ENCODE assay signal across 8 cellular contexts in genomic region chr19:56121180-56122167, GRCh38. TPM values are rescaled to one million over a fixed set of nuclear protein-coding genes. Genes with fewer than 3 reads are reported as not detected.
DNase-seq lines count a peak whose midpoint lies in the region; ATAC-seq and TF ChIP-seq lines count a peak whose summit lies in the region.

Gene ZNF787 (minus strand): TSS chr19:56121295. CDS start chr19:56103217, 18,078 bp downstream.

- peak within 1 kb of the TSS; percentile 75 to 91 for H3K4me3 ChIP-seq in Panc1 (ENCODE audit: low read depth in 2 of 2, low read length in 2 of 2)
- H3K4me3 ChIP-seq in esophagus (ENCODE audit: low read depth in 1 of 2, low read length in 2 of 2), result peak within 1 kb of the TSS; percentile 66 to 79
- H3K4me3 ChIP-seq in muscle layer of duodenum (ENCODE audit: low read depth in 1 of 2, low read length in 2 of 2), result peak within 1 kb of the TSS; percentile 77 to 84

- H3K36me3 ChIP-seq in Panc1 (ENCODE audit: control insufficient read depth, insufficient read depth, low read length) (no peaks in the 10 kb centered on the region), esophagus (ENCODE audit: control insufficient read depth in 2 of 2, insufficient read depth in 2 of 2, low read length in 1 of 2) (no peaks in the 10 kb centered on the region), muscle layer of duodenum (ENCODE audit: control insufficient read depth in 1 of 2, insufficient read depth in 2 of 2, low read length in 2 of 2) (no peaks in the 10 kb centered on the region)

- no peaks in the 10 kb centered on the region for H3K27me3 ChIP-seq in Panc1 (ENCODE audit: control insufficient read depth, insufficient read depth, low read length)
- H3K27me3 ChIP-seq in esophagus (ENCODE audit: control insufficient read depth in 1 of 2, insufficient read depth in 2 of 2, low read length in 2 of 2), result no peaks in the 10 kb centered on the region
- no peaks in the 10 kb centered on the region for H3K27me3 ChIP-seq in muscle layer of duodenum (ENCODE audit: low read depth, low read length)

- no peaks in the 10 kb centered on the region for H3K27me3 Mint-ChIP-seq in activated T-cell treated with anti-CD3 and anti-CD28 coated beads, Interleukin-2, amount 50 U/mL, for 4 hours (ENCODE audit: low read depth)

- peaks cover 42% of the 10 kb centered on the region for H3K4me1 Mint-ChIP-seq in activated T-cell treated with anti-CD3 and anti-CD28 coated beads, Interleukin-2, amount 50 U/mL, for 4 hours (ENCODE audit: low read depth)

- POLR2A ChIA-PET in Panc1 (lab: Charles Lee), result interaction anchor here (0.8 kb wide), 2 partner anchors 9 to 14 kb away, joined by 3 to 5 read pairs; no protein-coding TSS in a partner anchor

- intact Hi-C loops in Panc1 (cut with micrococcal nuclease; ENCODE audit: unreplicated experiment), result no loop called here

- H3K9me3 ChIP-seq in Panc1 (ENCODE audit: control insufficient read depth, insufficient read depth, low read depth, low read length) (no peaks in the 10 kb centered on the region), esophagus (ENCODE audit: control insufficient read depth in 2 of 2, insufficient read depth in 1 of 2, low read depth in 1 of 2, low read length in 1 of 2) (no peaks in the 10 kb centered on the region), muscle layer of duodenum (ENCODE audit: control insufficient read depth in 1 of 2, low read length in 2 of 2) (no peaks in the 10 kb centered on the region)

- in situ Hi-C loops in Panc1 (cut with HindIII; ENCODE audit: low pct_unique_long_range_greater_than_20kb, low sequenced_read_pairs), result no loop called here

- WGBS in esophagus, 2 donors, result 6% methylated on average over 63 to 74 of the region's 74 CpGs

- CTCF ChIA-PET in Panc1 (lab: Charles Lee), result interaction anchor here (1.0 to 1.1 kb wide), 2 partner anchors 31 to 132 kb away, joined by 4 to 10 read pairs; no protein-coding TSS in a partner anchor

- H3K36me3 Mint-ChIP-seq in activated T-cell treated with anti-CD3 and anti-CD28 coated beads, Interleukin-2, amount 50 U/mL, for 4 hours (ENCODE audit: insufficient read depth), result no peaks in the 10 kb centered on the region

- peak; percentile 77 for ATAC-seq in GM21723 (IDR thresholded peaks at IDR 0.05; ENCODE audit: unreplicated experiment)
- peak; percentile 91 for ATAC-seq in Panc1
- ATAC-seq in activated T-cell treated with anti-CD3 and anti-CD28 coated beads, Interleukin-2, amount 50 U/mL, for 4 hours, result peak; percentile 87 to 90

- DNase-seq in DMS53 (lab: John Stamatoyannopoulos, UW) (peak; percentile 99), KG1 (lab: John Stamatoyannopoulos, UW) (peak; percentile 90), Panc1 (ENCODE audit: low read depth, low spot score) (peak; percentile 82)
- DNase-seq in activated T-cell treated with anti-CD3 and anti-CD28 coated beads, Interleukin-2, amount 50 U/mL, for 4 hours, result peak; percentile 97
- peak; percentile 92 to 98 for DNase-seq in stimulated activated CD8-positive, alpha-beta memory T cell treated with anti-CD3 and anti-CD28 coated beads, Interleukin-7, amount 100 ng/mL, for 4 hours (ENCODE audit: low read depth in 2 of 2)

- BruUV-seq in Panc1 (replicated peaks; lab: Mats Ljungman, UMichigan), result TSS peak; percentile 74

- peaks cover 38% of the 10 kb centered on the region for H3K4me1 ChIP-seq in Panc1 (ENCODE audit: control insufficient read depth, insufficient read depth, low read length)
- H3K4me1 ChIP-seq in esophagus (ENCODE audit: control insufficient read depth in 2 of 2, insufficient read depth in 2 of 2, low read length in 1 of 2), result peaks cover 16 to 34% of the 10 kb centered on the region in 2 donors
- H3K4me1 ChIP-seq in muscle layer of duodenum (ENCODE audit: control insufficient read depth in 1 of 2, insufficient read depth in 2 of 2, low read length in 2 of 2), result peaks cover 14 to 40% of the 10 kb centered on the region in 2 donors

- no peak for TF ChIP-seq CTCF in Panc1 (IDR thresholded peaks at IDR 0.05)

- H3K27ac ChIP-seq in Panc1 (ENCODE audit: low read length), result peak within 1 kb of the TSS; percentile 99
- peak within 1 kb of the TSS; percentile 91 to 94 for H3K27ac ChIP-seq in esophagus (ENCODE audit: low read depth in 2 of 2, low read length in 1 of 2)
- H3K27ac ChIP-seq in muscle layer of duodenum (ENCODE audit: low read length), result peak within 1 kb of the TSS; percentile 96

- peak within 1 kb of the TSS; percentile 87 for H3K4me3 Mint-ChIP-seq in activated T-cell treated with anti-CD3 and anti-CD28 coated beads, Interleukin-2, amount 50 U/mL, for 4 hours

- H3K9me3 Mint-ChIP-seq in activated T-cell treated with anti-CD3 and anti-CD28 coated beads, Interleukin-2, amount 50 U/mL, for 4 hours, result no peaks in the 10 kb centered on the region

RNA-seq across cellular contexts. Expression of gene ZNF787, which starts in this region (rescaled TPM):
- total RNA-seq in Panc1 (2021; ENCODE audit: unreplicated experiment), result 132 TPM
- 200 TPM for polyA plus RNA-seq in Panc1 (2012; ENCODE audit: insufficient read length)
- 10 to 100 TPM; 41.5 to 45.8 (median 42.2) TPM for total RNA-seq in activated T-cell treated with anti-CD3 and anti-CD28 coated beads, Interleukin-2, amount 50 U/mL, for 4 hours
- polyA plus RNA-seq in esophagus, result 10 to 100 TPM; 17.0 to 19.0 TPM

Comparison
In these comparisons a context has a peak if more than half of its experiments do, and no peak if none do; other contexts are left out.
1. Peak in every context shown above with its lines: DNase-seq, ATAC-seq, H3K4me3 ChIP-seq and H3K27ac ChIP-seq.